26 cellular contexts compared by ENCODE assay signal in the genomic region with DNA sequence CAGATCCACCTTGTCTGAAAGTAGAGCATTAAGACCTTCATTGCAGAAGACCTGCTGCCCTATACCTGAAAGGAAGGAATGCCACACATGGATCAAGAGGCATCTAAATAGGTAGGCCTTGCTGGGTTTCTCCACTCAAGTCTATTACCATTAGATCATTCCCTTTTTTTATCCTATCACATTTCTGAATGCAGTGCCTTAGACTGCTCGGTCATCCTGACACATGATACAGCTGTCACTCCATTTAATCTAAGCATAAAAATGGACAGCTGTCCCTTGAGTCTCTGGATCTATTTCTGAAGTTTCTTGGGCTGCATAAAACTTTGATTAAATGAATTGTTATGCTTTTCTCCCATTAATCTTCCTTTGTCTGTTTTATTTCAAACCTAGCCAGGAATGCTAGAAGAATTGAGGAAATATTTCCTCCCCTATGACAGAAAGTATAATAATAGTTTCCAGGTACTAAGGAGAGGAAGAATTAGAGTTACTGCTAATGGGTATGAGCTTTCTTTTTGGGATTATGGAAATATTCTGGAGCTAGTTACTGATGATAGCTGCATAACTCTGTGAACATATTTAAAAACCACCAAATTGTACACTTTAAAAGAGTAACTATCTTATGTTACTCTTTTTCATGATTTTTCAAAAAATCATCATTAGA.
"Had no signal": no experiment of that assay in that cellular context is flagged by ENCODE, and none has a peak within 500 bp of the region (broad histone marks: within the 10 kb centered on the region; RNA-seq: fewer than 3 reads in every experiment).

No MANE protein-coding gene starts in this region.

- H3K27me3 Mint-ChIP-seq: activated B cell treated with CpG ODN at 0.5 μM for 24 hours; activated CD4-positive, alpha-beta T cell treated with anti-CD3 and anti-CD28 coated beads, Interleukin-2, amount 10 ng/mL, durations not matched to agents 24 days and 14 days; activated naive CD8-positive, alpha-beta T cell; brain had no signal

- H3K27ac Mint-ChIP-seq: activated B cell treated with CpG ODN at 0.5 μM for 24 hours; activated CD4-positive, alpha-beta T cell treated with anti-CD3 and anti-CD28 coated beads, Interleukin-2, amount 10 ng/mL, durations not matched to agents 24 days and 14 days; activated naive CD4-positive, alpha-beta T cell treated with anti-CD3 and anti-CD28 coated beads for 36 hours; activated naive CD8-positive, alpha-beta T cell; T-helper 1 cell treated with Interleukin-12 subunit alpha and Interleukin-12 subunit beta and Interleukin-4 antibody, amounts not matched to agents 30 μg/mL and 1 μg/mL, for 36 hours had no signal

- H3K27me3 ChIP-seq: MG63, Peyer's patch, SJSA1 had no signal

- H3K4me3 ChIP-seq: MG63, Peyer's patch, SJSA1 had no signal

- ATAC-seq: activated T-cell treated with anti-CD3 and anti-CD28 coated beads, Interleukin-2, amount 50 U/mL, for 4 hours had no signal

- H3K27ac ChIP-seq: Peyer's patch, RWPE1, SJSA1 had no signal

- DNase-seq: activated B cell treated with CpG ODN at 0.5 μM for 24 hours; activated CD4-positive, alpha-beta T cell treated with anti-CD3 and anti-CD28 coated beads for 1 hour; activated CD4-positive, alpha-beta T cell treated with anti-CD3 and anti-CD28 coated beads, Interleukin-2, amount 10 ng/mL, durations not matched to agents 24 days and 14 days; activated CD4-positive, alpha-beta T cell treated with anti-CD3 and anti-CD28 coated beads, Interleukin-2, amount 50 U/mL, for 48 hours; activated CD8-positive, alpha-beta memory T cell treated with anti-CD3 and anti-CD28 coated beads for 24 hours; activated effector memory CD4-positive, alpha-beta T cell treated with anti-CD3 and anti-CD28 coated beads, Interleukin-2, amount 50 U/mL, for 16 hours; activated naive CD4-positive, alpha-beta T cell treated with anti-CD3 and anti-CD28 coated beads for 36 hours; activated T-cell treated with anti-CD3 and anti-CD28 coated beads, Interleukin-2, amount 50 U/mL, for 4 hours; amygdala; MG63; MV-4-11; NCI-H1092 treated with DMSO at 0.1 percent for 48 hours; NCI-H1436; NCI-H1694 treated with DMSO at 0.1 percent for 48 hours; NCI-H2029 treated with DMSO at 0.1 percent for 48 hours; NCI-H510A treated with DMSO at 0.1 percent for 48 hours; NCI-H69; NK-92 treated with Interleukin-12 subunit alpha and Interleukin-12 subunit beta, amount 100 ng/mL, for 24 hours; Peyer's patch; SHP77; T-helper 9 cell had no signal

- H3K9me3 ChIP-seq: Peyer's patch, SJSA1 had no signal

- H3K4me3 Mint-ChIP-seq: activated B cell treated with CpG ODN at 0.5 μM for 24 hours; activated CD4-positive, alpha-beta T cell treated with anti-CD3 and anti-CD28 coated beads, Interleukin-2, amount 10 ng/mL, durations not matched to agents 24 days and 14 days; activated naive CD4-positive, alpha-beta T cell treated with anti-CD3 and anti-CD28 coated beads for 36 hours; activated naive CD8-positive, alpha-beta T cell; activated T-cell treated with anti-CD3 and anti-CD28 coated beads, Interleukin-2, amount 50 U/mL, for 4 hours; brain; T-helper 1 cell treated with Interleukin-12 subunit alpha and Interleukin-12 subunit beta and Interleukin-4 antibody, amounts not matched to agents 30 μg/mL and 1 μg/mL, for 36 hours had no signal

- H3K4me1 Mint-ChIP-seq: activated B cell treated with CpG ODN at 0.5 μM for 24 hours; activated CD4-positive, alpha-beta T cell treated with anti-CD3 and anti-CD28 coated beads, Interleukin-2, amount 10 ng/mL, durations not matched to agents 24 days and 14 days had no signal

- H3K4me1 ChIP-seq: Peyer's patch, SJSA1 had no signal

- H3K36me3 ChIP-seq: MG63, Peyer's patch, SJSA1 had no signal
